In genomic region chr1:85579619-85580018, GRCh38 we compare ENCODE assay signal across 11 cellular contexts. TPM values are rescaled to one million over a fixed set of nuclear protein-coding genes. Genes with fewer than 3 reads are reported as not detected.
DNase-seq lines count a peak whose midpoint lies in the region; ATAC-seq, FAIRE-seq and TF ChIP-seq lines count a peak whose summit lies in the region.
"Had no signal": no experiment of that assay in that cellular context is flagged by ENCODE, and none has a peak within 500 bp of the region (broad histone marks: within the 10 kb centered on the region; RNA-seq: fewer than 3 reads in every experiment).

No MANE protein-coding gene starts in this region.

- WGBS in A549 (ENCODE audit: missing lambda C conversion rate), result 9% methylated on average over 14 of the region's 15 CpGs

- no peak for TF ChIP-seq EP300 in A549 (IDR thresholded peaks at IDR 0.05)

- peaks cover 32% of the 10 kb centered on the region for H3K36me3 ChIP-seq in NT2/D1 (ENCODE audit: insufficient read depth, insufficient read length, low read length)

- peak overlapping the region; percentile 90 for H3K4me2 ChIP-seq in A549

- TF ChIP-seq RAD21 in A549 (conservative IDR thresholded peaks at IDR 0.05 in 1 of 2, IDR thresholded peaks at IDR 0.05 in 1 of 2), result no peak

- peak overlapping the region; percentile 83 for H3K4me3 ChIP-seq in A549
- H3K4me3 ChIP-seq in NT2/D1 (ENCODE audit: insufficient read length, low read depth), result peak overlapping the region; percentile 16

- POLR2A ChIA-PET in A549 (lab: Yijun Ruan, JAX), result interaction anchor here (1.8 to 3.0 kb wide), 2 partner anchors 33 to 272 kb away, joined by 12 to 26 read pairs; no protein-coding TSS in a partner anchor

- peaks cover 26% of the 10 kb centered on the region for H3K27me3 ChIP-seq in NT2/D1 (ENCODE audit: insufficient read depth, insufficient read length)

- H3K27ac ChIP-seq in A549 (peak overlapping the region; percentile 99 to 100), epithelial cell of prostate (peak overlapping the region; percentile 95)

- H3K9me3 ChIP-seq in A549 (no peaks in the 10 kb centered on the region), NT2/D1 (ENCODE audit: insufficient read depth, low read length) (peaks cover 42% of the 10 kb centered on the region)

- H3K9ac ChIP-seq in NT2/D1 (ENCODE audit: insufficient read length, low read depth), result peak overlapping the region; percentile 21

- TF ChIP-seq POLR2A in A549 (IDR thresholded peaks at IDR 0.05; ENCODE audit: low read length), result no peak

- ATAC-seq in A549 (no peak), GM21576 (IDR thresholded peaks at IDR 0.05; ENCODE audit: unreplicated experiment) (no peak)

- H3K4me1 ChIP-seq in A549 (peaks cover 44% of the 10 kb centered on the region), NT2/D1 (ENCODE audit: insufficient read depth, insufficient read length) (peaks cover 13% of the 10 kb centered on the region)
- H3K4me1 ChIP-seq: parathyroid adenoma had no signal

- no peak for TF ChIP-seq CTCF in A549 (IDR thresholded peaks at IDR 0.05)
- TF ChIP-seq CTCF in D721Med (IDR thresholded peaks at IDR 0.05; ENCODE audit: insufficient read depth, missing control alignments), result no peak

- CTCF ChIA-PET in A549 (lab: Yijun Ruan, JAX), result interaction anchor here (2.0 kb wide), 1 partner anchor 12 kb away, joined by 6 read pairs; no protein-coding TSS in a partner anchor

- FAIRE-seq in A549 (lab: Jason Lieb, UNC), result no peak
- FAIRE-seq in D721Med (lab: Jason Lieb, UNC), result no peak

- peak; percentile 23 to 48 for DNase-seq in A549 (ENCODE audit: low read depth in 1 of 2, low spot score in 1 of 2)
- DNase-seq in NT2/D1 (ENCODE audit: low read depth, low spot score), result no peak
- DNase-seq in epithelial cell of prostate (ENCODE audit: low read depth, low spot score), result no peak
- peak; percentile 55 for DNase-seq in myocyte (ENCODE audit: low read depth)
- no peak for DNase-seq in NAMALWA (ENCODE audit: low spot score)
- no peak for DNase-seq in NCI-H526 treated with DMSO at 0.1 percent for 48 hours (lab: John Stamatoyannopoulos, UW)
- DNase-seq in D721Med (ENCODE audit: insufficient read length, low spot score), result no peak
- DNase-seq: CD4-positive, CD25-positive, alpha-beta regulatory T cell; NCI-H446 treated with DMSO at 0.1 percent for 48 hours had no signal

TF ChIP-seq in A549, 52 proteins besides CTCF, POLR2A, EP300 and RAD21:
- TF ChIP-seq RARB (CRISPR knock-in tag; IDR thresholded peaks at IDR 0.05), result no peak
- TF ChIP-seq HOXB5 (CRISPR knock-in tag; IDR thresholded peaks at IDR 0.05), result no peak
- TF ChIP-seq, protein P1, sequence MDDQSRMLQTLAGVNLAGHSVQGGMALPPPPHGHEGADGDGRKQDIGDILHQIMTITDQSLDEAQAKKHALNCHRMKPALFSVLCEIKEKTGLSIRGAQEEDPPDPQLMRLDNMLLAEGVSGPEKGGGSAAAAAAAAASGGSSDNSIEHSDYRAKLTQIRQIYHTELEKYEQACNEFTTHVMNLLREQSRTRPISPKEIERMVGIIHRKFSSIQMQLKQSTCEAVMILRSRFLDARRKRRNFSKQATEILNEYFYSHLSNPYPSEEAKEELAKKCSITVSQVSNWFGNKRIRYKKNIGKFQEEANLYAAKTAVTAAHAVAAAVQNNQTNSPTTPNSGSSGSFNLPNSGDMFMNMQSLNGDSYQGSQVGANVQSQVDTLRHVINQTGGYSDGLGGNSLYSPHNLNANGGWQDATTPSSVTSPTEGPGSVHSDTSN (IDR thresholded peaks at IDR 0.05), result no peak

RNA-seq across cellular contexts. Expression of gene CCN1, which starts 0.9 kb away (rescaled TPM):
- polyA plus RNA-seq in A549 (2011; rRNA removed) (46.5 and 57.2 TPM in 2 replicates), A549 (2017; fragmentation: RNase III; extraction: RNeasy Plus Mini Kit Qiagen cat#74134 plus additional on column Dnase treatment) (58.1 to 90.6 TPM (median 62.5 TPM) in 3 replicates)
- 82.1 and 97.6 TPM in 2 replicates for polyA plus RNA-seq in A549 (2012; cell fraction: cytosol; rRNA removed)
- 197 and 256 TPM in 2 replicates for polyA plus RNA-seq in A549 (2012; cell fraction: nucleus; rRNA removed)
- polyA minus RNA-seq in A549 (2011; rRNA and poly(A)+ RNA removed), result 31.6 and 37.0 TPM in 2 replicates
- 11.9 and 12.5 TPM in 2 replicates for total RNA-seq in myocyte
- polyA plus RNA-seq in myocyte (2012), result 296 TPM
- total RNA-seq: CD4-positive, CD25-positive, alpha-beta regulatory T cell had no signal
- polyA plus RNA-seq: CD4-positive, CD25-positive, alpha-beta regulatory T cell had no signal

Comparison
In these comparisons a context has a peak if more than half of its experiments do, and no peak if none do; other contexts are left out.
1. DNase-seq: peak in A549 (2 of 2) and myocyte (single experiment); none in NT2/D1 (single experiment), epithelial cell of prostate (single experiment), NAMALWA (single experiment), NCI-H526 treated with DMSO at 0.1 percent for 48 hours (single experiment) and D721Med (single experiment).